16 cellular contexts compared by ENCODE assay signal in the genomic region with DNA sequence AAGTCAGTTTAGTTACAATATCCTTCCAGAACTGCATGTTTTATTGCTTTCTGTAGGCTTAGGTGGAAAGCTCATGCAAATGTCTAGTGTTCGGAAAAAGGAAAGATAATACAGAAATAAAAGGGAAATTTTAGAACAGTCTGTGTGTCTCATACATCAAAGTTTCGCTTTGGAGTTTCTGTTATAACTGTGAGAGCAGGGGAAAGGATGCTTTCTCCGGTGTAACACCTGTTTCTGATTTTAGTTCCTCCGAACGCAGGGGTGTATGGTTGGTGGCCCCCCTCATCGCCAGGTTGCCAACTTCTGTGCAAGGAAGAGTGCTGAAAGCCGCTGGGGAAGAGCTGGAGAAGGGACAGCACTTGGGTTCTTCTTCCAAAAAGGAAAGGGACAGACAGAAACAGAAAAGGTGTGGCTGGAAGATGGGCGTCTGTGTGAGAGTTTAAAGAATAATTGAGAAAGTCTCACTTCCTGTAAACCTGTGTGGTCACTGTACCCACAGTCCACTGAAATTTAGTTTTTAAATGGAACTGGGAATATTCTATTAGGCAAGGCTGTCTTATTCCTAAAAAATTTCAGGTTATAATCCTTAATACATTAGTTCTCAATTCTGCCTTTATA. TPM values are rescaled to one million over a fixed set of nuclear protein-coding genes. Genes with fewer than 3 reads are reported as not detected.
A peak's percentile ranks its signal among the peaks of the same experiment; 100 is the strongest.
DNase-seq lines count a peak whose midpoint lies in the region; ATAC-seq and TF ChIP-seq lines count a peak whose summit lies in the region.
"Had no signal": no experiment of that assay in that cellular context is flagged by ENCODE, and none has a peak within 500 bp of the region (broad histone marks: within the 10 kb centered on the region; RNA-seq: fewer than 3 reads in every experiment).

No MANE protein-coding gene starts in this region.

- no peaks in the 10 kb centered on the region for H3K27me3 Mint-ChIP-seq in IgD-negative memory B cell
- peaks cover 5% of the 10 kb centered on the region for H3K27me3 Mint-ChIP-seq in activated CD4-positive, alpha-beta T cell treated with anti-CD3 and anti-CD28 coated beads, Interleukin-2, amount 10 ng/mL, durations not matched to agents 7 days and 5 days
- H3K27me3 Mint-ChIP-seq in activated T-cell treated with anti-CD3 and anti-CD28 coated beads, Interleukin-2, amount 50 U/mL, for 4 hours (ENCODE audit: low read depth) = peaks cover 8% of the 10 kb centered on the region
- H3K27me3 Mint-ChIP-seq: activated naive CD8-positive, alpha-beta T cell treated with anti-CD3 and anti-CD28 coated beads, Interleukin-2, amount 10 ng/mL, durations not matched to agents 7 days and 5 days had no signal

- CTCF ChIA-PET in activated CD4-positive, alpha-beta T cell treated with anti-CD3 and anti-CD28 coated beads, Interleukin-2, amount 10 ng/mL, durations not matched to agents 7 days and 5 days (lab: Charles Lee) = interaction anchor here (1.5 kb wide), 1 partner anchor 18 kb away, joined by 3 read pairs; no protein-coding TSS in a partner anchor

- peak; percentile 66 for ATAC-seq in GM19395 (IDR thresholded peaks at IDR 0.05; ENCODE audit: unreplicated experiment)
- ATAC-seq in HG02798 (IDR thresholded peaks at IDR 0.05; ENCODE audit: poor library complexity, unreplicated experiment) = peak; percentile 80
- ATAC-seq in mucosa of descending colon = no peak
- no peak for ATAC-seq in activated T-cell treated with anti-CD3 and anti-CD28 coated beads, Interleukin-2, amount 50 U/mL, for 4 hours

- POLR2A ChIA-PET in activated CD4-positive, alpha-beta T cell treated with anti-CD3 and anti-CD28 coated beads, Interleukin-2, amount 10 ng/mL, durations not matched to agents 7 days and 5 days (lab: Charles Lee) = no interaction called here

- H3K4me1 Mint-ChIP-seq in IgD-negative memory B cell = peaks cover 25 to 30% (median 28%) of the 10 kb centered on the region in 3 donors
- H3K4me1 Mint-ChIP-seq in activated CD4-positive, alpha-beta T cell treated with anti-CD3 and anti-CD28 coated beads, Interleukin-2, amount 10 ng/mL, durations not matched to agents 7 days and 5 days = peaks cover 3% of the 10 kb centered on the region
- H3K4me1 Mint-ChIP-seq in activated T-cell treated with anti-CD3 and anti-CD28 coated beads, Interleukin-2, amount 50 U/mL, for 4 hours (ENCODE audit: low read depth) = no peaks in the 10 kb centered on the region

- no peaks in the 10 kb centered on the region for H3K36me3 Mint-ChIP-seq in IgD-negative memory B cell
- H3K36me3 Mint-ChIP-seq in activated CD4-positive, alpha-beta T cell treated with anti-CD3 and anti-CD28 coated beads, Interleukin-2, amount 10 ng/mL, durations not matched to agents 7 days and 5 days (ENCODE audit: low read depth) = no peaks in the 10 kb centered on the region
- H3K36me3 Mint-ChIP-seq in activated T-cell treated with anti-CD3 and anti-CD28 coated beads, Interleukin-2, amount 50 U/mL, for 4 hours (ENCODE audit: insufficient read depth) = no peaks in the 10 kb centered on the region
- H3K36me3 Mint-ChIP-seq: activated naive CD8-positive, alpha-beta T cell treated with anti-CD3 and anti-CD28 coated beads, Interleukin-2, amount 10 ng/mL, durations not matched to agents 7 days and 5 days had no signal

- H3K36me3 ChIP-seq in mucosa of descending colon (ENCODE audit: low read depth) (no peaks in the 10 kb centered on the region), brain microvascular endothelial cell (replicated peaks) (no peaks in the 10 kb centered on the region)
- H3K36me3 ChIP-seq: uterus had no signal

- no peak for DNase-seq in GM12864 (ENCODE audit: low read depth)
- no peak for DNase-seq in activated CD4-positive, alpha-beta T cell treated with anti-CD3 and anti-CD28 coated beads, Interleukin-2, amount 10 ng/mL, durations not matched to agents 7 days and 5 days
- DNase-seq in mucosa of descending colon = no peak
- DNase-seq in brain microvascular endothelial cell = no peak
- DNase-seq in activated T-cell treated with anti-CD3 and anti-CD28 coated beads, Interleukin-2, amount 50 U/mL, for 4 hours = no peak
- DNase-seq: ACHN; activated naive CD8-positive, alpha-beta T cell treated with anti-CD3 and anti-CD28 coated beads, Interleukin-2, amount 10 ng/mL, durations not matched to agents 7 days and 5 days; central memory CD4-positive, alpha-beta T cell; GOT3; NCI-H526 treated with DMSO at 0.1 percent for 48 hours; SHP77 treated with DMSO at 0.1 percent for 48 hours; uterus had no signal

- H3K27ac Mint-ChIP-seq in IgD-negative memory B cell = peak overlapping the region; percentile 57 to 94 (median 88)
- no peak overlapping the region for H3K27ac Mint-ChIP-seq in activated CD4-positive, alpha-beta T cell treated with anti-CD3 and anti-CD28 coated beads, Interleukin-2, amount 10 ng/mL, durations not matched to agents 7 days and 5 days
- H3K27ac Mint-ChIP-seq: activated naive CD8-positive, alpha-beta T cell treated with anti-CD3 and anti-CD28 coated beads, Interleukin-2, amount 10 ng/mL, durations not matched to agents 7 days and 5 days had no signal

- no peaks in the 10 kb centered on the region for H3K9me3 Mint-ChIP-seq in IgD-negative memory B cell
- H3K9me3 Mint-ChIP-seq in activated CD4-positive, alpha-beta T cell treated with anti-CD3 and anti-CD28 coated beads, Interleukin-2, amount 10 ng/mL, durations not matched to agents 7 days and 5 days = no peaks in the 10 kb centered on the region
- H3K9me3 Mint-ChIP-seq in activated T-cell treated with anti-CD3 and anti-CD28 coated beads, Interleukin-2, amount 50 U/mL, for 4 hours = no peaks in the 10 kb centered on the region
- H3K9me3 Mint-ChIP-seq: activated naive CD8-positive, alpha-beta T cell treated with anti-CD3 and anti-CD28 coated beads, Interleukin-2, amount 10 ng/mL, durations not matched to agents 7 days and 5 days had no signal

- peaks cover under 1% of the 10 kb centered on the region for H3K4me1 ChIP-seq in mucosa of descending colon (ENCODE audit: low read depth)
- H3K4me1 ChIP-seq: uterus had no signal

- intact Hi-C loops in mucosa of descending colon (cut with DNase I, micrococcal nuclease) = no loop called here

- no peak for TF ChIP-seq CTCF in GM12864 (IDR thresholded peaks at IDR 0.05; ENCODE audit: low read depth, low read length, missing control alignments)
- TF ChIP-seq CTCF in mucosa of descending colon (IDR thresholded peaks at IDR 0.05) = no peak
- TF ChIP-seq CTCF in brain microvascular endothelial cell (IDR thresholded peaks at IDR 0.05; ENCODE audit: low read depth, low read length, missing control alignments) = no peak

- H3K4me3 ChIP-seq in GM12864 (ENCODE audit: low read depth, low read length) = peak overlapping the region; percentile 43
- H3K4me3 ChIP-seq in mucosa of descending colon = no peak overlapping the region
- H3K4me3 ChIP-seq in brain microvascular endothelial cell (ENCODE audit: low read depth, low read length) = no peak overlapping the region
- H3K4me3 ChIP-seq: uterus had no signal

- no peaks in the 10 kb centered on the region for H3K27me3 ChIP-seq in brain microvascular endothelial cell (replicated peaks)
- H3K27me3 ChIP-seq: uterus had no signal

- peak overlapping the region; percentile 65 to 94 (median 88) for H3K4me3 Mint-ChIP-seq in IgD-negative memory B cell
- H3K4me3 Mint-ChIP-seq in activated CD4-positive, alpha-beta T cell treated with anti-CD3 and anti-CD28 coated beads, Interleukin-2, amount 10 ng/mL, durations not matched to agents 7 days and 5 days = no peak overlapping the region
- no peak overlapping the region for H3K4me3 Mint-ChIP-seq in activated T-cell treated with anti-CD3 and anti-CD28 coated beads, Interleukin-2, amount 50 U/mL, for 4 hours
- H3K4me3 Mint-ChIP-seq: activated naive CD8-positive, alpha-beta T cell treated with anti-CD3 and anti-CD28 coated beads, Interleukin-2, amount 10 ng/mL, durations not matched to agents 7 days and 5 days had no signal

- in situ Hi-C loops in brain microvascular endothelial cell (cut with HindIII; ENCODE audit: low pct_ligation_motif_present, low sequenced_read_pairs) = no loop called here

- H3K27ac ChIP-seq in brain microvascular endothelial cell = no peak overlapping the region
- H3K27ac ChIP-seq: KMS-11, uterus had no signal

- H3K9me3 ChIP-seq in mucosa of descending colon = no peaks in the 10 kb centered on the region
- H3K9me3 ChIP-seq: uterus had no signal

RNA-seq across cellular contexts. Expression of a gene that starts 6.7 kb away (rescaled TPM):
- polyA plus RNA-seq in IgD-negative memory B cell = 1.7 TPM
- not detected for total RNA-seq in activated CD4-positive, alpha-beta T cell treated with anti-CD3 and anti-CD28 coated beads, Interleukin-2, amount 10 ng/mL, durations not matched to agents 7 days and 5 days
- 1 to 10 TPM in 2 of 3 donors, under 1 TPM in 1; 0.32 to 3.4 (median 1.0) TPM for total RNA-seq in mucosa of descending colon
- total RNA-seq in activated T-cell treated with anti-CD3 and anti-CD28 coated beads, Interleukin-2, amount 50 U/mL, for 4 hours = not detected
- total RNA-seq: activated naive CD8-positive, alpha-beta T cell treated with anti-CD3 and anti-CD28 coated beads, Interleukin-2, amount 10 ng/mL, durations not matched to agents 7 days and 5 days had no signal

RNA-seq across cellular contexts. Expression of a gene that starts 48.5 kb away (rescaled TPM):
- polyA plus RNA-seq in IgD-negative memory B cell = 0.46 TPM
- not detected for total RNA-seq in activated CD4-positive, alpha-beta T cell treated with anti-CD3 and anti-CD28 coated beads, Interleukin-2, amount 10 ng/mL, durations not matched to agents 7 days and 5 days
- total RNA-seq in mucosa of descending colon = 1 to 10 TPM in 2 of 3 donors, under 1 TPM in 1; 0.29 to 1.9 (median 1.5) TPM
- not detected for total RNA-seq in activated T-cell treated with anti-CD3 and anti-CD28 coated beads, Interleukin-2, amount 50 U/mL, for 4 hours
- total RNA-seq: activated naive CD8-positive, alpha-beta T cell treated with anti-CD3 and anti-CD28 coated beads, Interleukin-2, amount 10 ng/mL, durations not matched to agents 7 days and 5 days had no signal

Comparison
In these comparisons a context has a peak if more than half of its experiments do, and no peak if none do; other contexts are left out.
1. ATAC-seq: peak in GM19395 (single experiment) and HG02798 (single experiment); none in mucosa of descending colon (single experiment) and activated T-cell treated with anti-CD3 and anti-CD28 coated beads, Interleukin-2, amount 50 U/mL, for 4 hours (0 of 2).
2. H3K4me3 Mint-ChIP-seq: peak in IgD-negative memory B cell (4 of 4); none in activated CD4-positive, alpha-beta T cell treated with anti-CD3 and anti-CD28 coated beads, Interleukin-2, amount 10 ng/mL, durations not matched to agents 7 days and 5 days (single experiment) and activated T-cell treated with anti-CD3 and anti-CD28 coated beads, Interleukin-2, amount 50 U/mL, for 4 hours (single experiment).